8 cellular contexts compared by ENCODE assay signal in the genomic region with DNA sequence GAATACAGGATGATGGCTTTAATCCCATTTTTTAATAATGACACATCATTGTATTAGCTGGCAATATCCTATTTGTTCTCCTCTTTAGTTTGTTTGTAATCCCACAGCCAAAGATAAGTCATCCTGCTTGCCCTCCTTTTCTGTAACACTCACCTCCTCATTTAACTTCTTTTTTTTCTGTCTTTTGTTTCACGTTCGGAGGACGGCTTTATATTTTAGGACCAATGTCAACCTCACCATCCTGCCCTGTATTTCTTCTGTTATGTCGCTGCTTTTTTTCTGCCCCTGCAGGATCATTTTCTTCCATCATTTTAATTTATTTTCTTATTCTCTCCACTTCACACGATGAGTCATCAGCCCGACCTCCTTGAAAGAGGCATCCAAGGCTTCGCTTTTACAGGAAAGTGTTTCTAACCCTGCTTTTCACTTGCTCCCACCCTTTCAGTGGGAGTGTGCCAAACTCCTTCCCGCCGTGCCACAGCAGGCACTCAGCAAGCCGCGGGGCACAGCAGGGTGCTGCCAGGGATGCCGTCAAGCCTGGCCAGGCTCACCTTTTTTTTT. TPM values are rescaled to one million over a fixed set of nuclear protein-coding genes. Genes with fewer than 3 reads are reported as not detected.
DNase-seq lines count a peak whose midpoint lies in the region; ATAC-seq and TF ChIP-seq lines count a peak whose summit lies in the region.

No MANE protein-coding gene starts in this region.

- no peak overlapping the region for H3K4me2 ChIP-seq in neuronal stem cell (ENCODE audit: insufficient read depth, low read length, poor library complexity, severe bottlenecking)

- H2BK120ac ChIP-seq in neuronal stem cell (ENCODE audit: low read depth, low read length), result no peak overlapping the region

- no peak overlapping the region for H2AFZ ChIP-seq in neuronal stem cell (ENCODE audit: low read length)

- H3K36me3 ChIP-seq in stomach smooth muscle (ENCODE audit: control insufficient read depth in 2 of 2, insufficient read depth in 2 of 2, low read length in 2 of 2), result no peaks in the 10 kb centered on the region
- H3K36me3 ChIP-seq in neuronal stem cell (replicated peaks in 1 of 2; ENCODE audit: control insufficient read depth in 2 of 2, insufficient read depth in 2 of 2, low read length in 2 of 2), result peaks cover 2 to 12% of the 10 kb centered on the region in 2 donors

- no peak overlapping the region for H3K18ac ChIP-seq in neuronal stem cell (ENCODE audit: low read length)

- no peak overlapping the region for H2BK5ac ChIP-seq in neuronal stem cell (ENCODE audit: low read length)

- H3K79me1 ChIP-seq in neuronal stem cell (ENCODE audit: low read depth, low read length), result no peaks in the 10 kb centered on the region

- H3K27me3 ChIP-seq in stomach smooth muscle (ENCODE audit: control insufficient read depth in 1 of 2, insufficient read depth in 2 of 2, low read length in 2 of 2) (no peaks in the 10 kb centered on the region), neuronal stem cell (ENCODE audit: control insufficient read depth in 3 of 3, insufficient read depth in 3 of 3, low read depth in 1 of 3, low read length in 3 of 3) (no peaks in the 10 kb centered on the region)

- DNase-seq in HFF-Myc (ENCODE audit: extremely low read depth, low read depth), result no peak
- peak; percentile 55 for DNase-seq in fibroblast of the conjunctiva (ENCODE audit: low read depth)
- no peak for DNase-seq in activated CD4-positive, alpha-beta T cell treated with anti-CD3 and anti-CD28 coated beads for 1 hour
- DNase-seq in GM19238 (ENCODE audit: insufficient read length, low spot score), result no peak
- no peak for DNase-seq in neuronal stem cell (ENCODE audit: low spot score)
- DNase-seq in activated effector memory CD4-positive, alpha-beta T cell treated with anti-CD3 and anti-CD28 coated beads, Interleukin-2, amount 50 U/mL, for 16 hours, result no peak

- H2BK12ac ChIP-seq in neuronal stem cell (ENCODE audit: low read length), result no peak overlapping the region

- no peak overlapping the region for H3K4ac ChIP-seq in neuronal stem cell (ENCODE audit: low read length)

- ATAC-seq in SK-N-SH treated with all-trans-retinoic acid at 6 μM for 48 hours, result peak; percentile 87

- H3K9me3 ChIP-seq in stomach smooth muscle (ENCODE audit: control insufficient read depth in 2 of 2, low read length in 2 of 2), result no peaks in the 10 kb centered on the region
- H3K9me3 ChIP-seq in neuronal stem cell (replicated peaks in 1 of 2; ENCODE audit: control insufficient read depth in 2 of 2, insufficient read depth in 1 of 2, low read depth in 1 of 2, low read length in 2 of 2), result peaks cover 0 to 9% of the 10 kb centered on the region in 2 donors

- H4K8ac ChIP-seq in neuronal stem cell (ENCODE audit: low read depth, low read length), result no peak overlapping the region

- no peak overlapping the region for H3K14ac ChIP-seq in neuronal stem cell (ENCODE audit: low read length)

- no peak overlapping the region for H2BK15ac ChIP-seq in neuronal stem cell (ENCODE audit: low read length)

- H3K27ac ChIP-seq in stomach smooth muscle (ENCODE audit: low read length), result peak overlapping the region; percentile 33
- no peak overlapping the region for H3K27ac ChIP-seq in neuronal stem cell (replicated peaks; ENCODE audit: low read length)

- H3K23ac ChIP-seq in neuronal stem cell (ENCODE audit: low read depth, low read length, poor library complexity), result no peak overlapping the region

- no peak overlapping the region for H2AK5ac ChIP-seq in neuronal stem cell (ENCODE audit: low read depth, low read length)

- H3K4me3 ChIP-seq in HFF-Myc (replicated peaks; ENCODE audit: low read depth, low read length) (peak overlapping the region; percentile 12; the same call in 1 of the 2 replicates), stomach smooth muscle (ENCODE audit: low read length in 2 of 2) (peak overlapping the region; percentile 57 to 62), neuronal stem cell (ENCODE audit: low read length in 2 of 2) (no peak overlapping the region)

- H3K9ac ChIP-seq in stomach smooth muscle (ENCODE audit: low read length in 2 of 2) (peak overlapping the region in 1 of 2 donors; percentile 37), neuronal stem cell (ENCODE audit: low read depth, low read length, poor library complexity) (no peak overlapping the region)

- H3K4me1 ChIP-seq in stomach smooth muscle (ENCODE audit: control insufficient read depth, insufficient read depth, low read length) (peaks cover 20% of the 10 kb centered on the region), neuronal stem cell (ENCODE audit: control insufficient read depth in 2 of 2, insufficient read depth in 1 of 2, low read depth in 1 of 2, low read length in 2 of 2) (peaks cover 3 to 7% of the 10 kb centered on the region in 2 donors)

- no peak overlapping the region for H4K91ac ChIP-seq in neuronal stem cell (ENCODE audit: low read depth, low read length, poor library complexity)

- TF ChIP-seq CTCF in HFF-Myc (IDR thresholded peaks at IDR 0.05; ENCODE audit: low read depth, low read length, missing control alignments), result no peak

- WGBS in neuronal stem cell (ENCODE audit: extremely low coverage in 2 of 2, insufficient read length in 2 of 2, insufficient replicate concordance in 1 of 2), 2 donors, result no CpG with 5 or more reads among the region's 12 CpGs

TF ChIP-seq in SK-N-SH treated with all-trans-retinoic acid at 6 μM for 48 hours, 23 proteins besides CTCF, POLR2A, EP300 and RAD21:
- no peak for TF ChIP-seq ARNTL (CRISPR knock-in tag; IDR thresholded peaks at IDR 0.05; ENCODE audit: borderline replicate concordance, low read depth)
TF ChIP-seq in SK-N-SH treated with all-trans-retinoic acid at 6 μM for 48 hours: peak in this region for 0.

RNA-seq across cellular contexts. Expression of a gene that starts 11.4 kb away (rescaled TPM):
- polyA plus RNA-seq in neuronal stem cell (2013, experiment 1 of 2), result 30.4 TPM
- polyA plus RNA-seq in neuronal stem cell (2013, experiment 2 of 2), result 34.5 TPM

Comparison
In these comparisons a context has a peak if more than half of its experiments do, and no peak if none do; other contexts are left out.
1. H3K4me3 ChIP-seq: peak in HFF-Myc (single experiment) and stomach smooth muscle (2 of 2); none in neuronal stem cell (0 of 2).